Comparison of ENCODE assay signal across 1 cellular context in genomic region chrX:29453333-29453732, GRCh38.
A peak's percentile ranks its signal among the peaks of the same experiment; 100 is the strongest.
TF ChIP-seq lines count a peak whose summit lies in the region.

No MANE protein-coding gene starts in this region.

TF ChIP-seq in GM12878, 131 proteins besides CTCF, POLR2A, EP300 and RAD21 (continued from another document):
- no peak for TF ChIP-seq ZBTB40 (IDR thresholded peaks at IDR 0.05; ENCODE audit: borderline replicate concordance)
- peak; percentile 8; the same call in 1 of the 2 replicates for TF ChIP-seq JUNB (IDR thresholded peaks at IDR 0.05)
- TF ChIP-seq SMAD5 (IDR thresholded peaks at IDR 0.05; ENCODE audit: low read depth): no peak
